In the genomic region with DNA sequence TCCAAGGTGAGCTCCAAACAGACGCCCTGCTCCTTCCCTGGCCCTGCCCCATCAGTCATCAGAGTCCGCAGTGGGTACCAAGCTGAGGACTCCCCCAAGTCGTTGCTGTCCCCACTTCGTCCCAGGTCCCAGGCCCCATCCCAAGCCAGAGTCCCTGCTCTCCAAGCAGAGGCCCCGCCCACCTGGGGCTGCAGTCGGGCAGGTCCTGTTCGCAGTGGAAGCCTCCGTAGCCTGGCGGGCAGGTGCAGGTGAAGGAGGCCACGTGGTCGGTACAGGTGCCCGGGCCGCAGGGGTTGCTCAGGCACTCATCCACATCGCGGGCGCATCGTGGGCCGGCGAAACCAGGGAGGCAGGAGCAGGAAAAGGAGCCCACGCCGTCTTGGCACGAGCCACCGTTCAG, we compare ENCODE assay signal across 16 cellular contexts. TPM values are rescaled to one million over a fixed set of nuclear protein-coding genes. Genes with fewer than 3 reads are reported as not detected.
DNase-seq lines count a peak whose midpoint lies in the region; FAIRE-seq and TF ChIP-seq lines count a peak whose summit lies in the region.
"Had no signal": no experiment of that assay in that cellular context is flagged by ENCODE, and none has a peak within 500 bp of the region (broad histone marks: within the 10 kb centered on the region; RNA-seq: fewer than 3 reads in every experiment).

No MANE protein-coding gene starts in this region.

- no peak overlapping the region for H3K14ac ChIP-seq in H1 (ENCODE audit: insufficient read length)

- no peaks in the 10 kb centered on the region for H3K9me3 ChIP-seq in A673 (ENCODE audit: low read depth, low read length, poor library complexity, severe bottlenecking)
- H3K9me3 ChIP-seq in H1 (ENCODE audit: insufficient read depth in 2 of 2, low read depth in 1 of 2, low read length in 1 of 2) = no peaks in the 10 kb centered on the region

- no peak overlapping the region for H3K4ac ChIP-seq in H1 (replicated peaks; ENCODE audit: insufficient read length, low read depth, low read length)

- H3K36me3 ChIP-seq in A673 (ENCODE audit: insufficient read depth, low read length, poor library complexity, severe bottlenecking) (no peaks in the 10 kb centered on the region), H1 (ENCODE audit: control insufficient read depth in 2 of 4, insufficient read depth in 4 of 4, low read length in 3 of 4) (peaks cover 16 to 70% (median 44%) of the 10 kb centered on the region in 4 experiments; a peak in 7 of 8 replicates)

- H2AK5ac ChIP-seq in H1 (ENCODE audit: low read depth, low read length) = no peak overlapping the region

- H3K23me2 ChIP-seq in H1 (ENCODE audit: low read depth, low read length) = peaks cover 3% of the 10 kb centered on the region; the same call in 1 of the 2 replicates

- H2AFZ ChIP-seq in H1 (ENCODE audit: low read length) = no peak overlapping the region

- POLR2A ChIA-PET in A673 (lab: Charles Lee; ENCODE audit: low non-redundant PET) = interaction anchor here (0.6 kb wide), 1 partner anchor 143 kb away, joined by 3 read pairs; no protein-coding TSS in a partner anchor
- POLR2A ChIA-PET in H1 (lab: Charles Lee; ENCODE audit: partially characterized antibody) = interaction anchor here (0.6 to 2.3 kb wide), 12 partner anchors 9 to 143 kb away, joined by 3 to 8 read pairs (median 4); a partner anchor contains a TSS

- no peak overlapping the region for H2BK12ac ChIP-seq in H1 (ENCODE audit: low read depth, low read length)

- H3K79me1 ChIP-seq in H1 (ENCODE audit: low read depth, low read length) = no peaks in the 10 kb centered on the region

- H3K4me2 ChIP-seq in H1 (ENCODE audit: insufficient read depth in 1 of 2, low read depth in 2 of 2, low read length in 2 of 2) = no peak overlapping the region

- no peak for TF ChIP-seq EP300 in H1 (IDR thresholded peaks at IDR 0.05; ENCODE audit: borderline replicate concordance in 1 of 2, low read depth in 2 of 2, low read length in 2 of 2)

- H3K23ac ChIP-seq in H1 (ENCODE audit: insufficient read length) = no peak overlapping the region

- 0 out of 2 replicates have a peak overlapping the region, but pooled peaks have one; percentile 35 for H2BK5ac ChIP-seq in H1 (ENCODE audit: low read depth, low read length)

- H4K91ac ChIP-seq in H1 (replicated peaks; ENCODE audit: insufficient read length, low read length) = no peak overlapping the region

- intact Hi-C loops in A673 (cut with micrococcal nuclease; ENCODE audit: unreplicated experiment) = no loop called here

- BruUV-seq in A673 (replicated peaks; lab: Mats Ljungman, UMichigan) = no TSS peak

- no peaks in the 10 kb centered on the region for H3K36me3 Mint-ChIP-seq in HFFc6 (ENCODE audit: low read depth)

- peaks cover 5 to 25% of the 10 kb centered on the region in 2 experiments for H4K20me1 ChIP-seq in H1 (replicated peaks in 1 of 2; ENCODE audit: control insufficient read depth in 1 of 2, insufficient read depth in 2 of 2, low read length in 2 of 2)

- H3K27ac Mint-ChIP-seq in HFFc6 = no peak overlapping the region
- H3K27ac Mint-ChIP-seq: activated CD4-positive, alpha-beta T cell treated with anti-CD3 and anti-CD28 coated beads, Interleukin-2, amount 10 ng/mL, durations not matched to agents 24 days and 14 days; dendritic cell treated with granulocyte-macrophage colony-stimulating factor and Interleukin-4, amounts not matched to agents 40 ng/mL and 50 ng/mL, for 4 days; nephron progenitor cell had no signal

- H3K4me1 Mint-ChIP-seq in HFFc6 (ENCODE audit: low read depth) = peaks cover 7% of the 10 kb centered on the region

- no peak overlapping the region for H3K56ac ChIP-seq in H1 (replicated peaks; ENCODE audit: insufficient read length, low read depth, low read length)

- TF ChIP-seq POLR2A in H1 (IDR thresholded peaks at IDR 0.05; ENCODE audit: control extremely low read depth in 1 of 2, low read depth in 2 of 2, low read length in 2 of 2) = no peak

- no peaks in the 10 kb centered on the region for H3K27me3 ChIP-seq in A673 (replicated peaks; ENCODE audit: insufficient read depth, low read depth, low read length, poor library complexity)
- no peaks in the 10 kb centered on the region; a peak in 1 of 7 replicates for H3K27me3 ChIP-seq in H1 (replicated peaks in 1 of 4; ENCODE audit: control insufficient read depth in 3 of 4, extremely low read depth in 1 of 4, insufficient read depth in 3 of 4, low read length in 3 of 4)

- H3K9ac ChIP-seq in H1 (replicated peaks in 1 of 4; ENCODE audit: extremely low read depth in 1 of 4, low read depth in 3 of 4, low read length in 3 of 4) = no peak overlapping the region; a peak in 1 of 7 replicates

- no peak overlapping the region for H2BK15ac ChIP-seq in H1 (ENCODE audit: low read length)

- TF ChIP-seq CTCF in A673 (conservative IDR thresholded peaks at IDR 0.05; ENCODE audit: low read depth, low read length) (no peak), H1 (IDR thresholded peaks at IDR 0.05; ENCODE audit: control extremely low read depth in 1 of 3, insufficient read depth in 1 of 3, low read depth in 1 of 3, low read length in 3 of 3) (no peak), HFFc6 (IDR thresholded peaks at IDR 0.05) (no peak)

- H2BK120ac ChIP-seq in H1 (replicated peaks; ENCODE audit: low read depth, low read length) = no peak overlapping the region

- H3K9me3 Mint-ChIP-seq in HFFc6 = no peaks in the 10 kb centered on the region
- H3K9me3 Mint-ChIP-seq: activated CD4-positive, alpha-beta T cell treated with anti-CD3 and anti-CD28 coated beads, Interleukin-2, amount 10 ng/mL, durations not matched to agents 24 days and 14 days; dendritic cell treated with granulocyte-macrophage colony-stimulating factor and Interleukin-4, amounts not matched to agents 40 ng/mL and 50 ng/mL, for 4 days; nephron progenitor cell had no signal

- H4K8ac ChIP-seq in H1 (ENCODE audit: extremely low read depth, insufficient read depth, low read length) = no peak overlapping the region

- H3K4me1 ChIP-seq in A673 (ENCODE audit: insufficient read depth, low read length, poor library complexity, severe bottlenecking) (peaks cover 17% of the 10 kb centered on the region), H1 (replicated peaks in 1 of 4; ENCODE audit: control insufficient read depth in 3 of 4, insufficient read depth in 4 of 4, low read length in 3 of 4) (peaks cover 0 to 10% (median 2%) of the 10 kb centered on the region in 4 experiments; a peak in 5 of 7 replicates)

- no peaks in the 10 kb centered on the region for H3K27me3 Mint-ChIP-seq in HFFc6 (ENCODE audit: insufficient read depth)

- CTCF ChIA-PET in A673 (lab: Charles Lee) = interaction anchor here (0.6 to 1.0 kb wide), 2 partner anchors 70 to 375 kb away, joined by 3 read pairs; no protein-coding TSS in a partner anchor
- CTCF ChIA-PET in H1 (lab: Charles Lee; ENCODE audit: partially characterized antibody) = interaction anchor here (0.6 to 5.0 kb wide), 10 partner anchors 9 to 70 kb away, joined by 3 to 17 read pairs (median 4); a partner anchor contains a TSS

- H3K18ac ChIP-seq in H1 (ENCODE audit: extremely low read depth, low read length) = no peak overlapping the region

- no peak overlapping the region for H4K5ac ChIP-seq in H1 (ENCODE audit: insufficient read length, low read depth, low read length)

- H3K27ac ChIP-seq in A673 (ENCODE audit: low read depth, low read length, poor library complexity, severe bottlenecking) (no peak overlapping the region), H1 (ENCODE audit: low read depth, low read length) (peak overlapping the region; percentile 23; the same call in 1 of the 2 replicates)

- H3K79me2 ChIP-seq in H1 (ENCODE audit: control insufficient read depth in 1 of 2, insufficient read depth in 2 of 2, low read length in 2 of 2) = no peaks in the 10 kb centered on the region

- DNase-seq in A673 (ENCODE audit: low spot score) (no peak), DMS79 treated with DMSO at 0.1 percent for 48 hours (lab: John Stamatoyannopoulos, UW) (peak; percentile 84), NCI-H510A treated with DMSO at 0.1 percent for 48 hours (lab: John Stamatoyannopoulos, UW) (peak; percentile 85), H1 (ENCODE audit: low read depth in 1 of 2, low spot score in 2 of 2) (no peak), amniotic stem cell (lab: John Stamatoyannopoulos, UW) (no peak), HFFc6 (no peak), kidney tubule cell (ENCODE audit: low spot score) (no peak), NAMALWA (ENCODE audit: low spot score) (no peak)
- DNase-seq: activated CD4-positive, alpha-beta T cell treated with anti-CD3 and anti-CD28 coated beads, Interleukin-2, amount 10 ng/mL, durations not matched to agents 24 days and 14 days; activated naive CD4-positive, alpha-beta T cell treated with Interleukin-2 at 50 U/mL for 16 hours; AML-193; glutamatergic neuron; mesenchymal stem cell; T-helper 9 cell had no signal

- FAIRE-seq in H1 (lab: Jason Lieb, UNC) = no peak

- no peak overlapping the region for H3K4me3 Mint-ChIP-seq in HFFc6
- H3K4me3 Mint-ChIP-seq: activated CD4-positive, alpha-beta T cell treated with anti-CD3 and anti-CD28 coated beads, Interleukin-2, amount 10 ng/mL, durations not matched to agents 24 days and 14 days; dendritic cell treated with granulocyte-macrophage colony-stimulating factor and Interleukin-4, amounts not matched to agents 40 ng/mL and 50 ng/mL, for 4 days; nephron progenitor cell had no signal

- 87% methylated on average over 23 of the region's 23 CpGs; no CpG with 5 or more reads in 1 of the 2 experiments for WGBS in H1 (ENCODE audit: extremely low coverage in 1 of 2, insufficient coverage in 1 of 2, insufficient read length in 1 of 2, insufficient replicate concordance in 2 of 2, low coverage in 1 of 2, low lambda C conversion rate in 2 of 2, missing lambda C conversion rate in 1 of 2), 2 experiments

- no peak for TF ChIP-seq RAD21 in H1 (IDR thresholded peaks at IDR 0.05 in 1 of 2, conservative IDR thresholded peaks at IDR 0.05 in 1 of 2; ENCODE audit: low read depth in 2 of 2, low read length in 2 of 2)

- H3K4me3 ChIP-seq in A673 (ENCODE audit: low read depth, low read length, poor library complexity, severe bottlenecking) (peak overlapping the region; percentile 56), H1 (ENCODE audit: extremely low read depth in 1 of 4, insufficient read depth in 2 of 4, low read depth in 3 of 4, low read length in 4 of 4) (no peak overlapping the region)

- no peak overlapping the region for H2BK20ac ChIP-seq in H1 (ENCODE audit: low read length)

RNA-seq across cellular contexts. Expression of a gene that starts 19.4 kb away (rescaled TPM):
- 19.7 and 41.9 TPM in 2 replicates for total RNA-seq in A673 (2021)
- total RNA-seq in H1 (2021; fragmentation: NEBNext Ultra II Directional; extraction: Animal tissue kit (Norgen Biotek cat#: 25700)) = 107 and 111 TPM in 2 replicates
- polyA plus RNA-seq in H1 (2011; rRNA removed) = 37.5 and 65.9 TPM in 2 replicates
- polyA plus RNA-seq in H1 (2011; cell fraction: cytosol; rRNA removed) = 27.5 TPM
- 90.3 TPM for polyA plus RNA-seq in H1 (2011; cell fraction: nucleus; rRNA removed)
- 38.0 to 79.1 TPM (median 69.0 TPM) in 4 replicates for polyA plus RNA-seq in H1 (2012, experiment 1 of 2)
- 38.3 TPM for polyA plus RNA-seq in H1 (2012, experiment 2 of 2)
- 77.9 TPM for polyA plus RNA-seq in H1 (2013, experiment 1 of 2)
- polyA plus RNA-seq in H1 (2013, experiment 2 of 2) = 64.5 TPM
- polyA minus RNA-seq in H1 (2011; rRNA and poly(A)+ RNA removed) = 117 and 119 TPM in 2 replicates
- polyA minus RNA-seq in H1 (2011; cell fraction: cytosol; rRNA and poly(A)+ RNA removed) = 145 TPM
- 87.8 TPM for polyA minus RNA-seq in H1 (2011; cell fraction: nucleus; rRNA and poly(A)+ RNA removed)
- total RNA-seq in HFFc6 (2021; fragmentation: NEBNext Ultra II Directional; extraction: Animal tissue kit (Norgen Biotek cat#: 25700)) = 10 to 100 TPM in 4 of 6 experiments, 1 to 10 TPM in 2; 3.4 to 18.0 (median 13.1) TPM
- total RNA-seq: activated CD4-positive, alpha-beta T cell treated with anti-CD3 and anti-CD28 coated beads, Interleukin-2, amount 10 ng/mL, durations not matched to agents 24 days and 14 days had no signal

RNA-seq across cellular contexts. Expression of a gene that starts 50.9 kb away (rescaled TPM):
- 0.73 and 1.2 TPM in 2 replicates for total RNA-seq in A673 (2021)
- 30.2 and 30.9 TPM in 2 replicates for total RNA-seq in H1 (2021; fragmentation: NEBNext Ultra II Directional; extraction: Animal tissue kit (Norgen Biotek cat#: 25700))
- polyA plus RNA-seq in H1 (2011; rRNA removed) = 47.6 and 67.5 TPM in 2 replicates
- 24.1 TPM for polyA plus RNA-seq in H1 (2011; cell fraction: cytosol; rRNA removed)
- 51.8 TPM for polyA plus RNA-seq in H1 (2011; cell fraction: nucleus; rRNA removed)
- 25.8 to 35.8 TPM (median 34.5 TPM) in 4 replicates for polyA plus RNA-seq in H1 (2012, experiment 1 of 2)
- polyA plus RNA-seq in H1 (2012, experiment 2 of 2) = 44.5 TPM
- polyA plus RNA-seq in H1 (2013, experiment 1 of 2) = 39.3 TPM
- 42.0 TPM for polyA plus RNA-seq in H1 (2013, experiment 2 of 2)
- polyA minus RNA-seq in H1 (2011; rRNA and poly(A)+ RNA removed) = 25.4 and 38.4 TPM in 2 replicates
- polyA minus RNA-seq in H1 (2011; cell fraction: cytosol; rRNA and poly(A)+ RNA removed) = 11.8 TPM
- polyA minus RNA-seq in H1 (2011; cell fraction: nucleus; rRNA and poly(A)+ RNA removed) = 14.0 TPM
- total RNA-seq in HFFc6 (2021; fragmentation: NEBNext Ultra II Directional; extraction: Animal tissue kit (Norgen Biotek cat#: 25700)) = under 1 TPM in 3 of 6 experiments, not detected in 3; 0.13 to 0.37 (median 0.14) TPM

Comparison
In these comparisons a context has a peak if more than half of its experiments do, and no peak if none do; other contexts are left out.
1. DNase-seq: peak in DMS79 treated with DMSO at 0.1 percent for 48 hours (single experiment) and NCI-H510A treated with DMSO at 0.1 percent for 48 hours (single experiment); none in A673 (single experiment), H1 (0 of 2), amniotic stem cell (single experiment), HFFc6 (single experiment), kidney tubule cell (single experiment) and NAMALWA (single experiment).
2. RNA of a gene that starts 50.9 kb away (total RNA-seq): 30.2 to 30.9 TPM in H1; 0.73 to 1.2 TPM in A673 and 0.13 to 0.37 TPM in HFFc6; every median in the first group is over 10 times any median in the second.